23 cellular contexts compared by ENCODE assay signal in the genomic region with DNA sequence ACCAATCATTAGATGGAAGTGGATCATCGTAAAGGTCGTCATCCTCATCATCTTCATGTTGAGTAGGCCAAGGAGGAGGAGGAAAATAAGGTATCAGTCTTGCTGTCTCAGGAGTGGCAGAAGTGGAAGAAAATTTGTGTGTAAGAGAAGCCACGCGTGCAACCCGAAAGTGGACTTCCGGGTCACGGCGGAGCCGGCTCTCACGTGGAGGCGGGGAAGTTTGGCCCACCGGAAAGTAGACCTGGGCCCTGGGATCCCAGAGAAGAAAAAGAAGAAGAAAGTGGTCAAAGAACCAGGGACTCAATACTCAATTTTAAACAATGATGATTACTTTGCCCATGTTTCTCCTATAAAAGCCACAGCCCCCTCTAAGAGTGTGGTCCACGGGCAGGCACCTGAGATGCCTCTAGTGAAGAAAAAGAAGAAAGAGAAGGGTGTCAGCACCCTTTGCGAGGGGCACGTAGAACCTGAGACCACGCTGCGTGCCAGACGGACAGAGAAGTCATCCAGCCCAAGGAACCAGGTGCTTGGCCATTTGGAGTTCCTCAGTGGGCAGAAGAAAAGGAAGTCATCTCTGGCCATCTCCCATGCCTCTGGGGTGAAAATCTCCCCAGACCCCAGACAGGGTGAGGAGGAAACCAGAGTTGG.
"Had no signal": no experiment of that assay in that cellular context is flagged by ENCODE, and none has a peak within 500 bp of the region (broad histone marks: within the 10 kb centered on the region; RNA-seq: fewer than 3 reads in every experiment).

No MANE protein-coding gene starts in this region.

- H3K27ac ChIP-seq: colonic mucosa, esophagus muscularis mucosa, foreskin keratinocyte, gastroesophageal sphincter, heart left ventricle, left lung, ovary, psoas muscle, sigmoid colon, transverse colon, upper lobe of right lung, uterus had no signal

- H3K27me3 ChIP-seq: colonic mucosa, esophagus muscularis mucosa, foreskin keratinocyte, gastroesophageal sphincter, heart left ventricle, left lung, ovary, sigmoid colon, transverse colon, upper lobe of right lung, uterus had no signal

- H3K4me3 ChIP-seq: colonic mucosa, esophagus muscularis mucosa, gastroesophageal sphincter, heart left ventricle, left lung, ovary, psoas muscle, sigmoid colon, transverse colon, upper lobe of right lung, uterus had no signal

- ATAC-seq: foreskin keratinocyte; gastroesophageal sphincter; heart left ventricle; left cardiac atrium; left lung; naive thymus-derived CD8-positive, alpha-beta T cell; psoas muscle; right cardiac atrium; stimulated activated effector memory CD8-positive, alpha-beta T cell treated with anti-CD3 and anti-CD28 coated beads, Interleukin-12 subunit alpha, Interleukin-12 subunit beta, amount 100 ng/mL, for 72 hours had no signal

- DNase-seq: colonic mucosa; dermis blood vessel endothelial cell; effector memory CD4-positive, alpha-beta T cell; foreskin keratinocyte; heart left ventricle; hippocampal formation; left cardiac atrium; left lung; naive thymus-derived CD8-positive, alpha-beta T cell; nephron progenitor cell; nucleus accumbens; ovary; psoas muscle; sigmoid colon; stimulated activated CD4-positive, alpha-beta T cell treated with anti-CD3 and anti-CD28 coated beads, Interleukin-2, amount 100 ng/mL, for 24 hours; stimulated activated CD4-positive, alpha-beta T cell treated with anti-CD3 and anti-CD28 coated beads, Interleukin-4, amount 100 ng/mL, for 24 hours; transverse colon; upper lobe of right lung; uterus had no signal

- H3K36me3 ChIP-seq: colonic mucosa, esophagus muscularis mucosa, gastroesophageal sphincter, heart left ventricle, left lung, ovary, sigmoid colon, transverse colon, upper lobe of right lung, uterus had no signal

- H3K4me1 ChIP-seq: colonic mucosa, esophagus muscularis mucosa, foreskin keratinocyte, gastroesophageal sphincter, heart left ventricle, left lung, psoas muscle, sigmoid colon, transverse colon, upper lobe of right lung, uterus had no signal

- H3K9me3 ChIP-seq: colonic mucosa, psoas muscle, sigmoid colon, transverse colon, uterus had no signal
